ENCODE assay signal across 11 cellular contexts in genomic region chr6:142925575-142926110, GRCh38. TPM values are rescaled to one million over a fixed set of nuclear protein-coding genes. Genes with fewer than 3 reads are reported as not detected.
DNase-seq lines count a peak whose midpoint lies in the region; ATAC-seq and TF ChIP-seq lines count a peak whose summit lies in the region.
"Had no signal": no experiment of that assay in that cellular context is flagged by ENCODE, and none has a peak within 500 bp of the region (broad histone marks: within the 10 kb centered on the region; RNA-seq: fewer than 3 reads in every experiment).

No MANE protein-coding gene starts in this region.

- H3K4me3 ChIP-seq in skeletal muscle cell (ENCODE audit: low read depth, low read length) = no peak overlapping the region

- no peak for DNase-seq in T-helper 1 cell
- peak; percentile 55 for DNase-seq in activated CD8-positive, alpha-beta T cell treated with anti-CD3 and anti-CD28 coated beads for 36 hours
- DNase-seq in foreskin keratinocyte = no peak
- peak; percentile 94 for DNase-seq in skeletal muscle cell (ENCODE audit: low read depth)
- DNase-seq in MV-4-11 (lab: John Stamatoyannopoulos, UW) = no peak
- DNase-seq in HuH-7 (ENCODE audit: low spot score) = no peak
- DNase-seq: activated CD4-positive, alpha-beta T cell treated with anti-CD3 and anti-CD28 coated beads for 1 hour; NCI-H774 had no signal

- H3K36me3 Mint-ChIP-seq in T-helper 1 cell treated with Interleukin-12 subunit alpha and Interleukin-12 subunit beta and Interleukin-4 antibody, amounts not matched to agents 30 μg/mL and 1 μg/mL, for 36 hours (ENCODE audit: low read depth) = peaks cover 10% of the 10 kb centered on the region
- H3K36me3 Mint-ChIP-seq in activated CD8-positive, alpha-beta T cell treated with anti-CD3 and anti-CD28 coated beads for 36 hours (ENCODE audit: low read depth) = peaks cover 45% of the 10 kb centered on the region

- H3K4me1 ChIP-seq in foreskin keratinocyte = peaks cover 21% of the 10 kb centered on the region

- H3K4me1 Mint-ChIP-seq in T-helper 1 cell treated with Interleukin-12 subunit alpha and Interleukin-12 subunit beta and Interleukin-4 antibody, amounts not matched to agents 30 μg/mL and 1 μg/mL, for 36 hours (ENCODE audit: low read depth) = peaks cover 50% of the 10 kb centered on the region
- peaks cover 53% of the 10 kb centered on the region for H3K4me1 Mint-ChIP-seq in activated CD8-positive, alpha-beta T cell treated with anti-CD3 and anti-CD28 coated beads for 36 hours (ENCODE audit: low read depth)

- ATAC-seq in activated CD8-positive, alpha-beta T cell treated with anti-CD3 and anti-CD28 coated beads for 36 hours = peak; percentile 17
- ATAC-seq in foreskin keratinocyte (no peak), HG03139 (IDR thresholded peaks at IDR 0.05; ENCODE audit: unreplicated experiment) (no peak)

- H3K27me3 Mint-ChIP-seq in T-helper 1 cell treated with Interleukin-12 subunit alpha and Interleukin-12 subunit beta and Interleukin-4 antibody, amounts not matched to agents 30 μg/mL and 1 μg/mL, for 36 hours (ENCODE audit: low read depth) = no peaks in the 10 kb centered on the region
- H3K27me3 Mint-ChIP-seq in activated CD8-positive, alpha-beta T cell treated with anti-CD3 and anti-CD28 coated beads for 36 hours = no peaks in the 10 kb centered on the region

- H3K9me3 Mint-ChIP-seq in T-helper 1 cell treated with Interleukin-12 subunit alpha and Interleukin-12 subunit beta and Interleukin-4 antibody, amounts not matched to agents 30 μg/mL and 1 μg/mL, for 36 hours = no peaks in the 10 kb centered on the region
- no peaks in the 10 kb centered on the region for H3K9me3 Mint-ChIP-seq in activated CD8-positive, alpha-beta T cell treated with anti-CD3 and anti-CD28 coated beads for 36 hours

- intact Hi-C loops in activated CD8-positive, alpha-beta T cell treated with anti-CD3 and anti-CD28 coated beads for 36 hours (cut with micrococcal nuclease) = loop anchor here (1.0 to 5.0 kb wide), 4 partner anchors 13 to 83 kb away; no protein-coding TSS in a partner anchor

- H3K27ac Mint-ChIP-seq in T-helper 1 cell treated with Interleukin-12 subunit alpha and Interleukin-12 subunit beta and Interleukin-4 antibody, amounts not matched to agents 30 μg/mL and 1 μg/mL, for 36 hours = peak overlapping the region; percentile 95
- H3K27ac Mint-ChIP-seq in activated CD8-positive, alpha-beta T cell treated with anti-CD3 and anti-CD28 coated beads for 36 hours = peak overlapping the region; percentile 97

- no peak for TF ChIP-seq CTCF in activated CD8-positive, alpha-beta T cell treated with anti-CD3 and anti-CD28 coated beads for 36 hours (IDR thresholded peaks at IDR 0.05)
- no peak for TF ChIP-seq CTCF in foreskin keratinocyte (conservative IDR thresholded peaks at IDR 0.05)

- CTCF ChIA-PET in activated CD8-positive, alpha-beta T cell treated with anti-CD3 and anti-CD28 coated beads for 36 hours (lab: Charles Lee) = interaction anchor here (1.0 to 2.1 kb wide), 8 partner anchors 9 to 502 kb away, joined by 3 to 6 read pairs (median 4); no protein-coding TSS in a partner anchor

- H3K27ac ChIP-seq in foreskin keratinocyte = peak overlapping the region; percentile 91
- H3K27ac ChIP-seq: 22Rv1 had no signal

- peak overlapping the region; percentile 79 for H3K4me3 Mint-ChIP-seq in T-helper 1 cell treated with Interleukin-12 subunit alpha and Interleukin-12 subunit beta and Interleukin-4 antibody, amounts not matched to agents 30 μg/mL and 1 μg/mL, for 36 hours
- peak overlapping the region; percentile 96 for H3K4me3 Mint-ChIP-seq in activated CD8-positive, alpha-beta T cell treated with anti-CD3 and anti-CD28 coated beads for 36 hours

- POLR2A ChIA-PET in activated CD8-positive, alpha-beta T cell treated with anti-CD3 and anti-CD28 coated beads for 36 hours (lab: Charles Lee) = interaction anchor here (0.5 to 6.9 kb wide), 16 partner anchors 9 to 124 kb away, joined by 3 to 85 read pairs (median 6); partner anchors contain the start of gene HIVEP2

- H3K27me3 ChIP-seq in foreskin keratinocyte = no peaks in the 10 kb centered on the region

RNA-seq across cellular contexts. Expression of gene HIVEP2, which starts 19.3 kb away (rescaled TPM):
- total RNA-seq in activated CD8-positive, alpha-beta T cell treated with anti-CD3 and anti-CD28 coated beads for 36 hours = 10 to 100 TPM; 31.8 to 38.1 TPM
- 19.5 and 19.8 TPM in 2 replicates for total RNA-seq in foreskin keratinocyte
- polyA plus RNA-seq in foreskin keratinocyte = 2.1 and 2.5 TPM in 2 replicates

Comparison
In these comparisons a context has a peak if more than half of its experiments do, and no peak if none do; other contexts are left out.
1. DNase-seq: peak in activated CD8-positive, alpha-beta T cell treated with anti-CD3 and anti-CD28 coated beads for 36 hours (single experiment) and skeletal muscle cell (single experiment); none in T-helper 1 cell (0 of 5), foreskin keratinocyte (0 of 2), MV-4-11 (single experiment) and HuH-7 (single experiment).